In genomic region chr4:87014284-87014782, GRCh38 we compare ENCODE assay signal across 9 cellular contexts.
DNase-seq lines count a peak whose midpoint lies in the region; ATAC-seq and TF ChIP-seq lines count a peak whose summit lies in the region.
"Had no signal": no experiment of that assay in that cellular context is flagged by ENCODE, and none has a peak within 500 bp of the region (broad histone marks: within the 10 kb centered on the region; RNA-seq: fewer than 3 reads in every experiment).

No MANE protein-coding gene starts in this region.

- H3K36me3 Mint-ChIP-seq in naive thymus-derived CD8-positive, alpha-beta T cell = no peaks in the 10 kb centered on the region

- peak overlapping the region in 3 of 10 donors; percentile 24 to 40 (median 30) for H3K4me3 Mint-ChIP-seq in naive thymus-derived CD8-positive, alpha-beta T cell

- POLR2A ChIA-PET in naive thymus-derived CD8-positive, alpha-beta T cell (lab: Charles Lee) = no interaction called here

- H3K4me2 ChIP-seq in fibroblast of lung (ENCODE audit: extremely low read depth, insufficient read depth, low read length) = peak overlapping the region; percentile 65

- peaks cover 70% of the 10 kb centered on the region for H3K79me2 ChIP-seq in fibroblast of lung (ENCODE audit: control insufficient read depth, insufficient read depth, low read length)

- H3K27me3 Mint-ChIP-seq in naive thymus-derived CD8-positive, alpha-beta T cell = no peaks in the 10 kb centered on the region

- H3K9ac ChIP-seq in fibroblast of lung (ENCODE audit: insufficient read depth, low read length) = no peak overlapping the region
- no peak overlapping the region for H3K9ac ChIP-seq in rectal smooth muscle tissue (ENCODE audit: low read length)

- no peaks in the 10 kb centered on the region for H4K20me1 ChIP-seq in fibroblast of lung (ENCODE audit: control insufficient read depth, extremely low read depth, insufficient read depth, low read length)

- H3K9me3 ChIP-seq in fibroblast of lung (ENCODE audit: control insufficient read depth, insufficient read depth, low read depth, low read length) = no peaks in the 10 kb centered on the region

- ATAC-seq in SK-N-SH treated with all-trans-retinoic acid at 6 μM for 48 hours = peak; percentile 45
- no peak for ATAC-seq in naive thymus-derived CD8-positive, alpha-beta T cell
- no peak for ATAC-seq in HG02884 (IDR thresholded peaks at IDR 0.05; ENCODE audit: unreplicated experiment)

- DNase-seq in EL (peak; percentile 60), fibroblast of lung (ENCODE audit: low read depth in 2 of 2) (peak in 1 of 2 donors; percentile 52), NCI-H748 treated with DMSO at 0.1 percent for 48 hours (lab: John Stamatoyannopoulos, UW) (no peak), NCI-H2196 treated with DMSO at 0.1 percent for 48 hours (lab: John Stamatoyannopoulos, UW; ENCODE audit: unreplicated experiment) (no peak)
- DNase-seq in naive thymus-derived CD8-positive, alpha-beta T cell = no peak
- DNase-seq: activated effector memory CD4-positive, alpha-beta T cell treated with anti-CD3 and anti-CD28 coated beads, Interleukin-2, amount 50 U/mL, for 16 hours had no signal

- TF ChIP-seq CTCF in fibroblast of lung (conservative IDR thresholded peaks at IDR 0.05 in 1 of 2, IDR thresholded peaks at IDR 0.05 in 1 of 2; ENCODE audit: low read depth in 1 of 2, low read length in 2 of 2) = no peak

- H3K9me3 Mint-ChIP-seq in naive thymus-derived CD8-positive, alpha-beta T cell = no peaks in the 10 kb centered on the region

- H3K4me1 Mint-ChIP-seq in naive thymus-derived CD8-positive, alpha-beta T cell = peaks cover 31 to 96% (median 83%) of the 10 kb centered on the region in 4 donors

- H3K27me3 ChIP-seq in fibroblast of lung (ENCODE audit: control insufficient read depth, insufficient read depth, low read length) (no peaks in the 10 kb centered on the region), rectal smooth muscle tissue (ENCODE audit: control insufficient read depth, insufficient read depth, low read length) (no peaks in the 10 kb centered on the region)

- H3K4me1 ChIP-seq in fibroblast of lung (ENCODE audit: control insufficient read depth, extremely low read depth, insufficient read depth, low read length) = peaks cover 4% of the 10 kb centered on the region
- peaks cover 33% of the 10 kb centered on the region for H3K4me1 ChIP-seq in rectal smooth muscle tissue (ENCODE audit: control insufficient read depth, insufficient read depth, low read length)

- H3K36me3 ChIP-seq in fibroblast of lung (ENCODE audit: control insufficient read depth, insufficient read depth, low read length) = no peaks in the 10 kb centered on the region
- H3K36me3 ChIP-seq in rectal smooth muscle tissue (ENCODE audit: control insufficient read depth, insufficient read depth, low read length) = no peaks in the 10 kb centered on the region

- peak overlapping the region in 1 of 4 experiments; percentile 3 for H3K4me3 ChIP-seq in fibroblast of lung (replicated peaks in 1 of 4; ENCODE audit: control extremely low read depth in 1 of 4, insufficient read depth in 1 of 4, low read depth in 3 of 4, low read length in 4 of 4)
- no peak overlapping the region for H3K4me3 ChIP-seq in rectal smooth muscle tissue (ENCODE audit: low read length)

- H3K27ac Mint-ChIP-seq in naive thymus-derived CD8-positive, alpha-beta T cell = peak overlapping the region in 2 of 10 donors; percentile 65

- no peak overlapping the region for H2AFZ ChIP-seq in fibroblast of lung (ENCODE audit: low read length)

- H3K27ac ChIP-seq in fibroblast of lung (ENCODE audit: insufficient read depth, low read length) = peak overlapping the region; percentile 69
- H3K27ac ChIP-seq in rectal smooth muscle tissue (ENCODE audit: low read depth, low read length) = peak overlapping the region; percentile 64

TF ChIP-seq in SK-N-SH treated with all-trans-retinoic acid at 6 μM for 48 hours, 23 proteins besides CTCF, POLR2A, EP300 and RAD21:
- TF ChIP-seq CREB5 (CRISPR knock-in tag; IDR thresholded peaks at IDR 0.05; ENCODE audit: low read depth) (no peak), GLIS3 (CRISPR knock-in tag; IDR thresholded peaks at IDR 0.05) (no peak), ZFP3 (CRISPR knock-in tag; IDR thresholded peaks at IDR 0.05) (no peak), ZNF70 (CRISPR knock-in tag; IDR thresholded peaks at IDR 0.05) (no peak)
TF ChIP-seq in SK-N-SH treated with all-trans-retinoic acid at 6 μM for 48 hours: peak in this region for 0.
